In the genomic region with DNA sequence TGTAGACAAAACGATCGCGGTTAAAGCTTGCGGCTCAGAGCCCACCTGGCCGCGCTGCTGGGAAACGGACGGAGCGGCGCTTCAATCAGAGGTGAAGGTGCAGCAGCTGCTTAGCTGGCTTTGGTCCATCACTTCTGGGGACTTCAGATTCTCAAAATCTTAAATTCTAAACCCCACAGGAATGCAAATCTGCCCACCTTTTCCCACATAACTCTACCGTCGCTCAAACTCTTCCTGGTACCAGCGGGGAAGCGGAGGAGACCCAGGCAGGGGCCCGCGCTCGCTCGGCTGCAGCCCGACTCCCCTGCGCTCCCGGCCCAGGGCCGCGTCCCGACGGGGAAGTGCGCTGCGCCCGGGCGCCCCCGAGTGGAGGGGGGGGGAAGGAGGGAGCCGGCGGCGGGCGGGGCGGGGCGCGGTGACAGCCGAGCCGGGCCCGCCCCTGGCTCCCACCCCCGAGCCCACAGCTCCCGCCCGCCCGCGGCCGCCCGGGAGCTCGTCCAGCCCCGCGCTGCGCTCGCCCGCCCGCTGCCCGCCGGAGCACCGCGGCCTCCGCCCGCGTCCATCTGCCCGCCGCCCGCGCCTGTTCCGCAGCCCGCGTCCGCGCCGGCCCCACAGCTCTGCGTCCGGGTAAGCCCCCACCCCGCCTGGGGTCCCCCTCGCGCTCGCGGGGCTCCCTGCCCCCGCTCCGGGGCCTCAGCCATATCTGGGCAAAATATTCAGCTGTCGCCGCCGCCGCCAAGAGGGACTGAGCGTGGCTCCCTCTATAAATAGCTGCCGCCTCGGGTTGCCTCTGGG, we compare ENCODE assay signal across 9 cellular contexts. TPM values are rescaled to one million over a fixed set of nuclear protein-coding genes. Genes with fewer than 3 reads are reported as not detected.
DNase-seq lines count a peak whose midpoint lies in the region; ATAC-seq and FAIRE-seq lines count a peak whose summit lies in the region.
"Had no signal": no experiment of that assay in that cellular context is flagged by ENCODE, and none has a peak within 500 bp of the region (broad histone marks: within the 10 kb centered on the region; RNA-seq: fewer than 3 reads in every experiment).

TMOD1 (plus strand) TSS at position 490 of the 795 bp plus-strand sequence. CDS start 22,523 bp downstream, outside the sequence.

- FAIRE-seq in GM19239 (lab: Jason Lieb, UNC), result peak; percentile 4
- FAIRE-seq in urothelium cell line (lab: Jason Lieb, UNC), result no peak
- FAIRE-seq: TTC549 had no signal

- H3K9ac ChIP-seq in NT2/D1 (ENCODE audit: insufficient read length, low read depth), result peak within 1 kb of the TSS; percentile 72

- peaks cover 9% of the 10 kb centered on the region for H3K36me3 Mint-ChIP-seq in CD4-positive, CD25-positive, alpha-beta regulatory T cell

- H3K9me3 Mint-ChIP-seq in CD4-positive, CD25-positive, alpha-beta regulatory T cell, result peaks cover 0 to 7% (median 0%) of the 10 kb centered on the region in 7 donors

- peak; percentile 46 to 65 for ATAC-seq in CD4-positive, CD25-positive, alpha-beta regulatory T cell (ENCODE audit: low read depth in 2 of 2)
- peak; percentile 54 for ATAC-seq in HG03354 (IDR thresholded peaks at IDR 0.05; ENCODE audit: poor library complexity, severe bottlenecking, unreplicated experiment)

- H3K4me3 ChIP-seq in CD4-positive, CD25-positive, alpha-beta regulatory T cell (ENCODE audit: low read depth, low read length), result peak within 1 kb of the TSS; percentile 3
- H3K4me3 ChIP-seq in NT2/D1 (ENCODE audit: insufficient read length, low read depth), result peak within 1 kb of the TSS; percentile 51

- peaks cover 6% of the 10 kb centered on the region for H3K36me3 ChIP-seq in CD4-positive, CD25-positive, alpha-beta regulatory T cell (ENCODE audit: control insufficient read depth, insufficient read depth, low read length)
- no peaks in the 10 kb centered on the region for H3K36me3 ChIP-seq in NT2/D1 (ENCODE audit: insufficient read depth, insufficient read length, low read length)

- peaks cover 22% of the 10 kb centered on the region for H3K4me1 ChIP-seq in CD4-positive, CD25-positive, alpha-beta regulatory T cell (ENCODE audit: control insufficient read depth, insufficient read depth, low read length, poor library complexity, severe bottlenecking)
- peaks cover 7% of the 10 kb centered on the region for H3K4me1 ChIP-seq in NT2/D1 (ENCODE audit: insufficient read depth, insufficient read length)

- peaks cover 32% of the 10 kb centered on the region for H3K27me3 ChIP-seq in CD4-positive, CD25-positive, alpha-beta regulatory T cell (ENCODE audit: control insufficient read depth, insufficient read depth, low read length)
- H3K27me3 ChIP-seq in NT2/D1 (ENCODE audit: insufficient read depth, insufficient read length), result peaks cover 69% of the 10 kb centered on the region

- peaks cover 41% of the 10 kb centered on the region for H3K27me3 Mint-ChIP-seq in CD4-positive, CD25-positive, alpha-beta regulatory T cell

- H3K4me1 Mint-ChIP-seq in CD4-positive, CD25-positive, alpha-beta regulatory T cell, result peaks cover 4 to 28% (median 12%) of the 10 kb centered on the region in 4 donors

- no peak within 1 kb of the TSS for H3K27ac ChIP-seq in CD4-positive, CD25-positive, alpha-beta regulatory T cell (ENCODE audit: insufficient read depth, low read length, poor library complexity, severe bottlenecking)

- peak; percentile 3 to 51 (median 13) for DNase-seq in CD4-positive, CD25-positive, alpha-beta regulatory T cell
- peak; percentile 84 for DNase-seq in GM19239 (ENCODE audit: insufficient read length, low spot score)
- peak; percentile 65 for DNase-seq in NT2/D1 (ENCODE audit: low read depth, low spot score)
- peak; percentile 20 for DNase-seq in activated effector memory CD4-positive, alpha-beta T cell treated with Interleukin-2 at 50 U/mL for 16 hours
- peak; percentile 67 for DNase-seq in glomerular visceral epithelial cell (ENCODE audit: extremely low spot score)
- peak in 48 of 56 donors; percentile 17 to 84 (median 62) for DNase-seq in nucleus accumbens (lab: John Stamatoyannopoulos, UW)
- DNase-seq in urothelium cell line (ENCODE audit: low spot score), result peak; percentile 96

- peak within 1 kb of the TSS; percentile 74 to 85 (median 81) for H3K4me3 Mint-ChIP-seq in CD4-positive, CD25-positive, alpha-beta regulatory T cell

- H3K27ac Mint-ChIP-seq in CD4-positive, CD25-positive, alpha-beta regulatory T cell, result no peak within 1 kb of the TSS

- H3K9me3 ChIP-seq in CD4-positive, CD25-positive, alpha-beta regulatory T cell (ENCODE audit: control insufficient read depth in 2 of 2, low read length in 2 of 2), result no peaks in the 10 kb centered on the region
- H3K9me3 ChIP-seq in NT2/D1 (ENCODE audit: insufficient read depth, low read length), result no peaks in the 10 kb centered on the region

RNA-seq across cellular contexts. Expression of gene TMOD1, which starts in this region (rescaled TPM):
- total RNA-seq in CD4-positive, CD25-positive, alpha-beta regulatory T cell, result 3.7 TPM
- 10 to 100 TPM in 1 of 4 donors, 1 to 10 TPM in 3; 2.4 to 11.0 (median 5.5) TPM for polyA plus RNA-seq in CD4-positive, CD25-positive, alpha-beta regulatory T cell

Comparison
In these comparisons a context has a peak if more than half of its experiments do, and no peak if none do; other contexts are left out.
1. DNase-seq: peak in every context shown above with its lines; median percentile 96 in urothelium cell line; 84 in GM19239; 67 in glomerular visceral epithelial cell; 65 in NT2/D1; 62 in nucleus accumbens; 20 in activated effector memory CD4-positive, alpha-beta T cell treated with Interleukin-2 at 50 U/mL for 16 hours; 13 in CD4-positive, CD25-positive, alpha-beta regulatory T cell.